In the genomic region with DNA sequence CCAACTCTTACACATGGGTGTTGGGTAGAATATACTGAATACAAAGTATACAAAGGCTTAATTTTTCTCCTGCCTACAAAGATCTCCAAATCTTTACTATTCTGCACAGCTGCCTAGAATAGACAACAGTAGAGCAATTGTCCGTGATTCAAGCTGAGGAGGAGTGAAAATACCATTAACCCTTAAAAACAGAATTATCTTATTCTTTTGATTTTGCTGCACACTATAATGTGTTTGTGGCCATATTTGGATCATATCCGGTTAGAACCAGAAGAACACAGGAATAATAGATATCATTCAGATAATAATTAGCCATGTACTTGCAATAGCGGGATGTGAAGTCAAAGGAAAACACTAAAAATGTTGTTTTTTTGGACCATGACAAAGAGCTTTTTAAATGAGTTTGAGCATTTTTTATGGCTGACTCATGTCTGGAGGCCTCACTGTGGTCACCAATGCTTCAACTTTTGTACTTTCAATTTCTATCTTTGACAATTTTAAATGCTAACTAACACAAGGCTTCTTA, we compare ENCODE assay signal across 8 cellular contexts.
A peak's percentile ranks its signal among the peaks of the same experiment; 100 is the strongest.
DNase-seq lines count a peak whose midpoint lies in the region; ATAC-seq and TF ChIP-seq lines count a peak whose summit lies in the region.

No MANE protein-coding gene starts in this region.

- DNase-seq in EL, result peak; percentile 79
- DNase-seq in M059J (ENCODE audit: low read depth), result peak; percentile 86
- DNase-seq in foreskin keratinocyte, result peak in 1 of 2 donors; percentile 23
- DNase-seq in stimulated activated CD4-positive, alpha-beta T cell treated with anti-CD3 and anti-CD28 coated beads, Interleukin-2, amount 100 ng/mL, for 48 hours, result no peak
- DNase-seq in DMS 273 treated with DMSO at 0.1 percent for 48 hours (lab: John Stamatoyannopoulos, UW), result no peak
- DNase-seq in NCI-H2081 (lab: John Stamatoyannopoulos, UW), result no peak
- no peak for DNase-seq in upper lobe of right lung

- no peak for TF ChIP-seq CTCF in foreskin keratinocyte (conservative IDR thresholded peaks at IDR 0.05)
- TF ChIP-seq CTCF in upper lobe of right lung (IDR thresholded peaks at IDR 0.05), result no peak

- H3K27ac ChIP-seq in foreskin keratinocyte, result no peak overlapping the region
- H3K27ac ChIP-seq in upper lobe of right lung, result no peak overlapping the region

- intact Hi-C loops in upper lobe of right lung (cut with DNase I), result no loop called here

- H3K36me3 ChIP-seq in upper lobe of right lung, result no peaks in the 10 kb centered on the region

- no peaks in the 10 kb centered on the region for H3K9me3 ChIP-seq in upper lobe of right lung

- no peak overlapping the region for H3K4me3 ChIP-seq in upper lobe of right lung

- H3K4me1 ChIP-seq in foreskin keratinocyte (peaks cover 11% of the 10 kb centered on the region), upper lobe of right lung (no peaks in the 10 kb centered on the region)

- H3K27me3 ChIP-seq in foreskin keratinocyte (peaks cover 5% of the 10 kb centered on the region), upper lobe of right lung (no peaks in the 10 kb centered on the region)

- ATAC-seq in GM21737 (IDR thresholded peaks at IDR 0.05; ENCODE audit: unreplicated experiment) (peak; percentile 80), foreskin keratinocyte (peak; percentile 48), upper lobe of right lung (no peak)

Comparison
In these comparisons a context has a peak if more than half of its experiments do, and no peak if none do; other contexts are left out.
1. DNase-seq: peak in EL (single experiment) and M059J (single experiment); none in stimulated activated CD4-positive, alpha-beta T cell treated with anti-CD3 and anti-CD28 coated beads, Interleukin-2, amount 100 ng/mL, for 48 hours (0 of 2), DMS 273 treated with DMSO at 0.1 percent for 48 hours (single experiment), NCI-H2081 (0 of 2) and upper lobe of right lung (single experiment).